ENCODE assay signal across 21 cellular contexts in the genomic region with DNA sequence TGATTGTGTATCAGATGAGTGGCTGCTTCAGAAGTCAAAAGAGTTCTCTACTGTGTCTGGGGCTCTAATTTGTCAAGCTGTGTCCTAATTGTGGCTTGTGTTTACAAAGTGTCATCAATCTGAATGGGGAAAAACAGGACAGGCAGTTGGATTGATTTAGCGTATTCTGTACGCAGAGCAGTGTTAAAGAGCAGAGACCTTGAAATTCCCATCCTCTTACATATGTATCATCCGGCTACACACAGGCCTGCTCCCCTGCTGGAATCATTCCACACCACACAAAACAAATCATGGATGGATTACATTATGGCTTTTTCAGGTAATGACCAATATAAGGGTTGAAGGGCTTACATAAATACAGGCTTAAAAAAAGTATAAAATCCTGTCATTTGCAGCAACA.
DNase-seq lines count a peak whose midpoint lies in the region; ATAC-seq lines count a peak whose summit lies in the region.
"Had no signal": no experiment of that assay in that cellular context is flagged by ENCODE, and none has a peak within 500 bp of the region (broad histone marks: within the 10 kb centered on the region; RNA-seq: fewer than 3 reads in every experiment).

No MANE protein-coding gene starts in this region.

- peaks cover 25 to 30% (median 30%) of the 10 kb centered on the region in 4 donors for H3K4me1 Mint-ChIP-seq in CD4-positive, CD25-positive, alpha-beta regulatory T cell

- no peaks in the 10 kb centered on the region for H3K4me1 ChIP-seq in CD4-positive, CD25-positive, alpha-beta regulatory T cell (ENCODE audit: control insufficient read depth, insufficient read depth, low read length, poor library complexity, severe bottlenecking)
- H3K4me1 ChIP-seq: adrenal gland had no signal

- peaks cover 39% of the 10 kb centered on the region for H3K36me3 Mint-ChIP-seq in CD4-positive, CD25-positive, alpha-beta regulatory T cell

- H3K9me3 ChIP-seq in CD4-positive, CD25-positive, alpha-beta regulatory T cell (ENCODE audit: control insufficient read depth in 2 of 2, low read length in 2 of 2): no peaks in the 10 kb centered on the region
- H3K9me3 ChIP-seq: adrenal gland, ovary had no signal

- H3K4me3 Mint-ChIP-seq in CD4-positive, CD25-positive, alpha-beta regulatory T cell: no peak overlapping the region
- H3K4me3 Mint-ChIP-seq: IgD-negative memory B cell; stimulated activated naive CD8-positive, alpha-beta T cell treated with anti-CD3 and anti-CD28 coated beads, Interleukin-15, Interleukin-2, amounts not matched to agents 100 ng/mL and 50 ng/mL, for 24 hours; type B pancreatic cell had no signal

- DNase-seq in CD4-positive, CD25-positive, alpha-beta regulatory T cell: no peak
- DNase-seq in NCI-H146 (lab: John Stamatoyannopoulos, UW) (peak; percentile 87), amniotic epithelial cell (ENCODE audit: low read depth) (peak; percentile 72), left kidney (ENCODE audit: low read depth, low spot score) (peak; percentile 33), AG08396 (ENCODE audit: low spot score) (no peak), DMS114 treated with DMSO at 0.1 percent for 48 hours (lab: John Stamatoyannopoulos, UW; ENCODE audit: unreplicated experiment) (no peak)
- DNase-seq: activated CD4-positive, alpha-beta T cell treated with anti-CD3 and anti-CD28 coated beads for 48 hours; activated CD8-positive, alpha-beta memory T cell treated with anti-CD3 and anti-CD28 coated beads, Interleukin-2, amount 50 U/mL, for 4 hours; activated effector memory CD4-positive, alpha-beta T cell treated with Interleukin-2 at 50 U/mL for 16 hours; adrenal gland; foreskin fibroblast; H7; left cardiac atrium; NCI-H2029 treated with DMSO at 0.1 percent for 48 hours; ovary; stimulated activated CD4-positive, alpha-beta T cell treated with anti-CD3 and anti-CD28 coated beads, Interleukin-1b, Interleukin-23, amount 100 ng/mL, for 48 hours had no signal

- no peaks in the 10 kb centered on the region for H3K27me3 Mint-ChIP-seq in CD4-positive, CD25-positive, alpha-beta regulatory T cell
- H3K27me3 Mint-ChIP-seq: IgD-negative memory B cell; stimulated activated naive CD8-positive, alpha-beta T cell treated with anti-CD3 and anti-CD28 coated beads, Interleukin-15, Interleukin-2, amounts not matched to agents 100 ng/mL and 50 ng/mL, for 24 hours; type B pancreatic cell had no signal

- H3K27me3 ChIP-seq in CD4-positive, CD25-positive, alpha-beta regulatory T cell (ENCODE audit: control insufficient read depth, insufficient read depth, low read length): no peaks in the 10 kb centered on the region
- H3K27me3 ChIP-seq: adrenal gland, ovary had no signal

- peak overlapping the region; percentile 28 to 62 (median 29) for H3K27ac Mint-ChIP-seq in CD4-positive, CD25-positive, alpha-beta regulatory T cell
- H3K27ac Mint-ChIP-seq: stimulated activated naive CD8-positive, alpha-beta T cell treated with anti-CD3 and anti-CD28 coated beads, Interleukin-15, Interleukin-2, amounts not matched to agents 100 ng/mL and 50 ng/mL, for 24 hours; type B pancreatic cell had no signal

- no peaks in the 10 kb centered on the region for H3K9me3 Mint-ChIP-seq in CD4-positive, CD25-positive, alpha-beta regulatory T cell
- H3K9me3 Mint-ChIP-seq: IgD-negative memory B cell; stimulated activated naive CD8-positive, alpha-beta T cell treated with anti-CD3 and anti-CD28 coated beads, Interleukin-15, Interleukin-2, amounts not matched to agents 100 ng/mL and 50 ng/mL, for 24 hours; type B pancreatic cell had no signal

- H3K27ac ChIP-seq in CD4-positive, CD25-positive, alpha-beta regulatory T cell (ENCODE audit: insufficient read depth, low read length, poor library complexity, severe bottlenecking): no peak overlapping the region
- H3K27ac ChIP-seq: adrenal gland, ovary had no signal

- peaks cover 25% of the 10 kb centered on the region for H3K36me3 ChIP-seq in CD4-positive, CD25-positive, alpha-beta regulatory T cell (ENCODE audit: control insufficient read depth, insufficient read depth, low read length)
- H3K36me3 ChIP-seq: adrenal gland, ovary had no signal

- no peak overlapping the region for H3K4me3 ChIP-seq in CD4-positive, CD25-positive, alpha-beta regulatory T cell (ENCODE audit: low read depth, low read length)
- H3K4me3 ChIP-seq: adrenal gland, ovary had no signal

- no peak for ATAC-seq in CD4-positive, CD25-positive, alpha-beta regulatory T cell (ENCODE audit: low read depth in 2 of 2)
- no peak for ATAC-seq in HG03108 (IDR thresholded peaks at IDR 0.05; ENCODE audit: unreplicated experiment)
- no peak for ATAC-seq in GM21619 (IDR thresholded peaks at IDR 0.05; ENCODE audit: unreplicated experiment)
- ATAC-seq: left cardiac atrium had no signal

Comparison
In these comparisons a context has a peak if more than half of its experiments do, and no peak if none do; other contexts are left out.
1. DNase-seq: peak in NCI-H146 (single experiment), amniotic epithelial cell (single experiment) and left kidney (single experiment); none in CD4-positive, CD25-positive, alpha-beta regulatory T cell (0 of 3), AG08396 (single experiment) and DMS114 treated with DMSO at 0.1 percent for 48 hours (single experiment).